1 cellular context compared by ENCODE assay signal in the genomic region with DNA sequence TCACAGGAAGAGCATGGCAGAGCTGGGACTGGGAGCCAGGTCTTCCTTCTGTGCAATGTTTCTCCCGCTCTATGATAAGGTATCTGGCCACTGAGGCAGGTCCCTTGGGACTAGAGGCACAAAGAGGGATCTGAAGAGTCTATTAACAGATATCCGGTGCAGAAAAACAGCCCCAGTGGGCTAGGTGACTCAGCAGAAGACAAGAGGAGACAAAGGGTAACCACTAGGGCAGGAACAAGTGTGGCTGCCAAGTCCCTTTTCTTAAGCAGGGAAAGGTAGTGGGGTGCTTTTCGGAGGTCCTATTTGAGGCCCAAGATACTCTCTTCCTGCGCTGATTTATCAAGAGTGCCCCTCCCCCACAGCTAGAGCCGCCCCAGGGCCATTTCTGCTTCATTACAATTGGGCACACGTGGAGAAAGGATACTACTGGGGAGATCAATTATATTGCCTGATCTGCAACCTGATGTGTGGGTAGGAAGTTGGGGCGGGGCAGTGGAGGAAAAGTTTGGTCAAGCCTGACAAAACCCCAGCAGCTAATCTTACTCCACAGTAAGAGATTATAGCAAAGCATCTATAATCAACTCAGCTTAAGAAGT.
TF ChIP-seq lines count a peak whose summit lies in the region.

A gene with protein sequence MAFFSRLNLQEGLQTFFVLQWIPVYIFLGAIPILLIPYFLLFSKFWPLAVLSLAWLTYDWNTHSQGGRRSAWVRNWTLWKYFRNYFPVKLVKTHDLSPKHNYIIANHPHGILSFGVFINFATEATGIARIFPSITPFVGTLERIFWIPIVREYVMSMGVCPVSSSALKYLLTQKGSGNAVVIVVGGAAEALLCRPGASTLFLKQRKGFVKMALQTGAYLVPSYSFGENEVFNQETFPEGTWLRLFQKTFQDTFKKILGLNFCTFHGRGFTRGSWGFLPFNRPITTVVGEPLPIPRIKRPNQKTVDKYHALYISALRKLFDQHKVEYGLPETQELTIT (plus strand): TSS at position 546 of the 596 bp plus-strand sequence. CDS start 100 bp downstream, outside the sequence.

TF ChIP-seq in K562, 482 proteins besides CTCF, POLR2A, EP300 and RAD21:
- TF ChIP-seq PHTF2 (CRISPR knock-in tag; IDR thresholded peaks at IDR 0.05) (no peak), MAFF (IDR thresholded peaks at IDR 0.05; ENCODE audit: low read length) (peak; percentile 54; the same call in 1 of the 2 replicates), MAFK (IDR thresholded peaks at IDR 0.05; ENCODE audit: low read length) (peak; percentile 15; the same call in 1 of the 2 replicates), GATAD2A (IDR thresholded peaks at IDR 0.05) (no peak), ZNF766 (CRISPR knock-in tag; conservative IDR thresholded peaks at IDR 0.05) (no peak), EGR1 (conservative IDR thresholded peaks at IDR 0.05) (no peak), ZNF316 (IDR thresholded peaks at IDR 0.05) (peak; percentile 62), SETDB1 (IDR thresholded peaks at IDR 0.05; ENCODE audit: low read length) (no peak), DPF2 (IDR thresholded peaks at IDR 0.05) (peak; percentile 42; the same call in 1 of the 2 replicates), MCM5 (IDR thresholded peaks at IDR 0.05; ENCODE audit: low read depth) (no peak), MAFG (tag; conservative IDR thresholded peaks at IDR 0.05) (peak; percentile 40; the same call in 1 of the 2 replicates), FOS (IDR thresholded peaks at IDR 0.05; ENCODE audit: extremely low read depth, insufficient read length) (no peak), NFE2 (IDR thresholded peaks at IDR 0.05; ENCODE audit: low read depth) (peak; percentile 84), ESRRA (IDR thresholded peaks at IDR 0.05; ENCODE audit: borderline replicate concordance, low read depth) (no peak), ARID1B (IDR thresholded peaks at IDR 0.05) (0 out of 2 replicates have a peak, but pooled peaks have one; percentile 8), HNRNPLL (IDR thresholded peaks at IDR 0.05; ENCODE audit: low read depth, low read length, poor library complexity, severe bottlenecking) (no peak), CBX1 (IDR thresholded peaks at IDR 0.05; ENCODE audit: low read depth) (no peak), ZNF586 (CRISPR knock-in tag; conservative IDR thresholded peaks at IDR 0.05) (no peak), ZNF347 (CRISPR knock-in tag; IDR thresholded peaks at IDR 0.05; ENCODE audit: low read depth) (no peak), C11orf30 (IDR thresholded peaks at IDR 0.05; ENCODE audit: low read depth) (peak; percentile 61)
- TF ChIP-seq, protein P1, sequence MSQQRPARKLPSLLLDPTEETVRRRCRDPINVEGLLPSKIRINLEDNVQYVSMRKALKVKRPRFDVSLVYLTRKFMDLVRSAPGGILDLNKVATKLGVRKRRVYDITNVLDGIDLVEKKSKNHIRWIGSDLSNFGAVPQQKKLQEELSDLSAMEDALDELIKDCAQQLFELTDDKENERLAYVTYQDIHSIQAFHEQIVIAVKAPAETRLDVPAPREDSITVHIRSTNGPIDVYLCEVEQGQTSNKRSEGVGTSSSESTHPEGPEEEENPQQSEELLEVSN (IDR thresholded peaks at IDR 0.05; ENCODE audit: borderline replicate concordance in 1 of 2, extremely low read depth in 1 of 2, insufficient read depth in 1 of 2, insufficient read length in 1 of 2, low read depth in 1 of 2, low read length in 1 of 2, poor library complexity in 1 of 2, severe bottlenecking in 1 of 2): no peak
- TF ChIP-seq, protein P2, sequence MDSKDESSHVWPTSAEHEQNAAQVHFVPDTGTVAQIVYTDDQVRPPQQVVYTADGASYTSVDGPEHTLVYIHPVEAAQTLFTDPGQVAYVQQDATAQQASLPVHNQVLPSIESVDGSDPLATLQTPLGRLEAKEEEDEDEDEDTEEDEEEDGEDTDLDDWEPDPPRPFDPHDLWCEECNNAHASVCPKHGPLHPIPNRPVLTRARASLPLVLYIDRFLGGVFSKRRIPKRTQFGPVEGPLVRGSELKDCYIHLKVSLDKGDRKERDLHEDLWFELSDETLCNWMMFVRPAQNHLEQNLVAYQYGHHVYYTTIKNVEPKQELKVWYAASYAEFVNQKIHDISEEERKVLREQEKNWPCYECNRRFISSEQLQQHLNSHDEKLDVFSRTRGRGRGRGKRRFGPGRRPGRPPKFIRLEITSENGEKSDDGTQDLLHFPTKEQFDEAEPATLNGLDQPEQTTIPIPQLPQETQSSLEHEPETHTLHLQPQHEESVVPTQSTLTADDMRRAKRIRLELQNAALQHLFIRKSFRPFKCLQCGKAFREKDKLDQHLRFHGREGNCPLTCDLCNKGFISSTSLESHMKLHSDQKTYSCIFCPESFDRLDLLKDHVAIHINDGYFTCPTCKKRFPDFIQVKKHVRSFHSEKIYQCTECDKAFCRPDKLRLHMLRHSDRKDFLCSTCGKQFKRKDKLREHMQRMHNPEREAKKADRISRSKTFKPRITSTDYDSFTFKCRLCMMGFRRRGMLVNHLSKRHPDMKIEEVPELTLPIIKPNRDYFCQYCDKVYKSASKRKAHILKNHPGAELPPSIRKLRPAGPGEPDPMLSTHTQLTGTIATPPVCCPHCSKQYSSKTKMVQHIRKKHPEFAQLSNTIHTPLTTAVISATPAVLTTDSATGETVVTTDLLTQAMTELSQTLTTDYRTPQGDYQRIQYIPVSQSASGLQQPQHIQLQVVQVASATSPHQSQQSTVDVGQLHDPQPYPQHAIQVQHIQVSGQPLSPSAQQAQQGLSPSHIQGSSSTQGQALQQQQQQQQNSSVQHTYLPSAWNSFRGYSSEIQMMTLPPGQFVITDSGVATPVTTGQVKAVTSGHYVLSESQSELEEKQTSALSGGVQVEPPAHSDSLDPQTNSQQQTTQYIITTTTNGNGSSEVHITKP (IDR thresholded peaks at IDR 0.05; ENCODE audit: partially characterized antibody): no peak
- TF ChIP-seq, protein P3, sequence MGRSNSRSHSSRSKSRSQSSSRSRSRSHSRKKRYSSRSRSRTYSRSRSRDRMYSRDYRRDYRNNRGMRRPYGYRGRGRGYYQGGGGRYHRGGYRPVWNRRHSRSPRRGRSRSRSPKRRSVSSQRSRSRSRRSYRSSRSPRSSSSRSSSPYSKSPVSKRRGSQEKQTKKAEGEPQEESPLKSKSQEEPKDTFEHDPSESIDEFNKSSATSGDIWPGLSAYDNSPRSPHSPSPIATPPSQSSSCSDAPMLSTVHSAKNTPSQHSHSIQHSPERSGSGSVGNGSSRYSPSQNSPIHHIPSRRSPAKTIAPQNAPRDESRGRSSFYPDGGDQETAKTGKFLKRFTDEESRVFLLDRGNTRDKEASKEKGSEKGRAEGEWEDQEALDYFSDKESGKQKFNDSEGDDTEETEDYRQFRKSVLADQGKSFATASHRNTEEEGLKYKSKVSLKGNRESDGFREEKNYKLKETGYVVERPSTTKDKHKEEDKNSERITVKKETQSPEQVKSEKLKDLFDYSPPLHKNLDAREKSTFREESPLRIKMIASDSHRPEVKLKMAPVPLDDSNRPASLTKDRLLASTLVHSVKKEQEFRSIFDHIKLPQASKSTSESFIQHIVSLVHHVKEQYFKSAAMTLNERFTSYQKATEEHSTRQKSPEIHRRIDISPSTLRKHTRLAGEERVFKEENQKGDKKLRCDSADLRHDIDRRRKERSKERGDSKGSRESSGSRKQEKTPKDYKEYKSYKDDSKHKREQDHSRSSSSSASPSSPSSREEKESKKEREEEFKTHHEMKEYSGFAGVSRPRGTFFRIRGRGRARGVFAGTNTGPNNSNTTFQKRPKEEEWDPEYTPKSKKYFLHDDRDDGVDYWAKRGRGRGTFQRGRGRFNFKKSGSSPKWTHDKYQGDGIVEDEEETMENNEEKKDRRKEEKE (IDR thresholded peaks at IDR 0.05; ENCODE audit: borderline replicate concordance in 1 of 2, control insufficient read depth in 1 of 2, low read depth in 2 of 2, low read length in 1 of 2): no peak
